ENCODE assay signal across 30 cellular contexts in the genomic region with DNA sequence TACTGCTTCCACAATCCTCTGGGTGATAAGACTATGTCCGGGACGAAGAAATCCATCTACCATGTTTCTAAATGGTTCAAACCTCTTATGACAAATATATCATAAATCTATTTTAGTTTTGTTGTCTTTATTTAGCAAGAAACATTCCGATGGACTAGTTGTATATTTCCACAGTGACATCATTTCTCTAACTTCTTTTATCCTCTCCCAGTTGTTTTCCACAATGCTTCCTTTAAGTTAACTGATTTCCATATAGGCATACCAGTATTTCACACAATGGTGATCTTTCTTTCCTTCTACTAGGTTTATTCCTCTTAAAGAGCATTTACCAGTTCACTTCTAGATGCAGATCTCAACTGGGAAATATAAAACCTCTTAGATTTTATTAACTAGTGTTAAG.
"Had no signal": no experiment of that assay in that cellular context is flagged by ENCODE, and none has a peak within 500 bp of the region (broad histone marks: within the 10 kb centered on the region; RNA-seq: fewer than 3 reads in every experiment).

No MANE protein-coding gene starts in this region.

- H3K4me1 ChIP-seq: adrenal gland, ascending aorta, colonic mucosa, parathyroid adenoma, right atrium auricular region, stomach, thyroid gland, upper lobe of left lung had no signal

- H3K4me3 Mint-ChIP-seq: activated naive CD8-positive, alpha-beta T cell; brain; immature natural killer cell; naive thymus-derived CD4-positive, alpha-beta T cell; stimulated activated naive B cell treated with anti-CD40 and anti-IgM and Interleukin-4, amounts not matched to agents 10 μg/mL and 1 μg/mL and 100 μg/mL, for 72 hours had no signal

- H3K27ac ChIP-seq: adrenal gland, ascending aorta, cardiac muscle cell, colonic mucosa, dorsolateral prefrontal cortex, parathyroid adenoma, right atrium auricular region, stomach, thyroid gland, upper lobe of left lung had no signal

- H3K27ac Mint-ChIP-seq: activated naive CD8-positive, alpha-beta T cell; brain; immature natural killer cell; naive thymus-derived CD4-positive, alpha-beta T cell; stimulated activated naive B cell treated with anti-CD40 and anti-IgM and Interleukin-4, amounts not matched to agents 10 μg/mL and 1 μg/mL and 100 μg/mL, for 72 hours had no signal

- H3K4me1 Mint-ChIP-seq: brain, immature natural killer cell had no signal

- H3K27me3 ChIP-seq: adrenal gland, ascending aorta, cardiac muscle cell, colonic mucosa, dorsolateral prefrontal cortex, right atrium auricular region, stomach, thyroid gland, upper lobe of left lung had no signal

- H3K9ac ChIP-seq: parathyroid adenoma had no signal

- DNase-seq: activated CD4-positive, alpha-beta T cell treated with anti-CD3 and anti-CD28 coated beads for 4 hours; activated CD4-positive, alpha-beta T cell treated with anti-CD3 and anti-CD28 coated beads, Interleukin-2, amount 50 U/mL, for 48 hours; activated CD4-positive, CD25-positive, alpha-beta regulatory T cell; activated CD8-positive, alpha-beta memory T cell treated with anti-CD3 and anti-CD28 coated beads for 24 hours; activated effector memory CD4-positive, alpha-beta T cell treated with Interleukin-2 at 50 U/mL for 16 hours; activated naive CD4-positive, alpha-beta T cell treated with Interleukin-2 at 50 U/mL for 16 hours; adrenal gland; cerebellar nuclear complex; colonic mucosa; dorsolateral prefrontal cortex; effector memory CD4-positive, alpha-beta T cell; erythroblast; head of caudate nucleus; hypothalamus; immature natural killer cell; midbrain; naive thymus-derived CD4-positive, alpha-beta T cell; nucleus accumbens; stimulated activated CD4-positive, alpha-beta T cell treated with anti-CD3 and anti-CD28 coated beads, Interleukin-15, amount 100 ng/mL, for 24 hours; stimulated activated CD4-positive, alpha-beta T cell treated with anti-CD3 and anti-CD28 coated beads, Interleukin-2, amount 100 ng/mL, for 24 hours; stimulated activated naive B cell treated with anti-CD40 and anti-IgM and Interleukin-4, amounts not matched to agents 10 μg/mL and 1 μg/mL and 100 μg/mL, for 72 hours; stomach; thyroid gland; upper lobe of left lung had no signal

- H3K9me3 ChIP-seq: adrenal gland, ascending aorta, colonic mucosa, right atrium auricular region, stomach, thyroid gland, upper lobe of left lung had no signal

- H2AFZ ChIP-seq: parathyroid adenoma had no signal

- ATAC-seq: naive thymus-derived CD4-positive, alpha-beta T cell; stimulated activated naive B cell treated with anti-CD40 and anti-IgM and Interleukin-4, amounts not matched to agents 10 μg/mL and 1 μg/mL and 100 μg/mL, for 72 hours had no signal

- H3K36me3 ChIP-seq: adrenal gland, colonic mucosa had no signal

- H3K27me3 Mint-ChIP-seq: activated naive CD8-positive, alpha-beta T cell; brain; naive thymus-derived CD4-positive, alpha-beta T cell; stimulated activated naive B cell treated with anti-CD40 and anti-IgM and Interleukin-4, amounts not matched to agents 10 μg/mL and 1 μg/mL and 100 μg/mL, for 72 hours had no signal

- H3K4me3 ChIP-seq: adrenal gland, ascending aorta, cardiac muscle cell, colonic mucosa, dorsolateral prefrontal cortex, right atrium auricular region, stomach, thyroid gland, upper lobe of left lung had no signal

- H3K9me3 Mint-ChIP-seq: brain; immature natural killer cell; stimulated activated naive B cell treated with anti-CD40 and anti-IgM and Interleukin-4, amounts not matched to agents 10 μg/mL and 1 μg/mL and 100 μg/mL, for 72 hours had no signal
